ENCODE assay signal across 11 cellular contexts in genomic region chr19:40567750-40568494, GRCh38. TPM values are rescaled to one million over a fixed set of nuclear protein-coding genes. Genes with fewer than 3 reads are reported as not detected.
DNase-seq lines count a peak whose midpoint lies in the region; ATAC-seq and TF ChIP-seq lines count a peak whose summit lies in the region.
"Had no signal": no experiment of that assay in that cellular context is flagged by ENCODE, and none has a peak within 500 bp of the region (broad histone marks: within the 10 kb centered on the region; RNA-seq: fewer than 3 reads in every experiment).

No MANE protein-coding gene starts in this region.

- H3K27me3 Mint-ChIP-seq in activated CD8-positive, alpha-beta memory T cell treated with anti-CD3 and anti-CD28 coated beads, Interleukin-2, amount 10 ng/mL, durations not matched to agents 7 days and 5 days: peaks cover 42% of the 10 kb centered on the region

- no peak overlapping the region for H3K4me3 Mint-ChIP-seq in activated CD8-positive, alpha-beta memory T cell treated with anti-CD3 and anti-CD28 coated beads, Interleukin-2, amount 10 ng/mL, durations not matched to agents 7 days and 5 days

- WGBS in psoas muscle, 3 donors: 7 to 10% (median 9%) methylated on average over 60 to 70 of the region's 70 CpGs

- no peaks in the 10 kb centered on the region for H3K9me3 ChIP-seq in Peyer's patch
- H3K9me3 ChIP-seq in psoas muscle: no peaks in the 10 kb centered on the region

- TF ChIP-seq CTCF in Peyer's patch (IDR thresholded peaks at IDR 0.05) (no peak), fibroblast of pulmonary artery (IDR thresholded peaks at IDR 0.05; ENCODE audit: low read length, missing control alignments) (no peak), psoas muscle (IDR thresholded peaks at IDR 0.05) (no peak)

- H3K9me3 Mint-ChIP-seq in activated CD8-positive, alpha-beta memory T cell treated with anti-CD3 and anti-CD28 coated beads, Interleukin-2, amount 10 ng/mL, durations not matched to agents 7 days and 5 days (ENCODE audit: low read depth): no peaks in the 10 kb centered on the region

- ATAC-seq in psoas muscle: no peak
- no peak for ATAC-seq in activated CD8-positive, alpha-beta memory T cell treated with anti-CD3 and anti-CD28 coated beads, Interleukin-2, amount 10 ng/mL, durations not matched to agents 7 days and 5 days

- intact Hi-C loops in psoas muscle (cut with DNase I): no loop called here

- H3K27ac Mint-ChIP-seq in activated CD8-positive, alpha-beta memory T cell treated with anti-CD3 and anti-CD28 coated beads, Interleukin-2, amount 10 ng/mL, durations not matched to agents 7 days and 5 days: no peak overlapping the region

- H3K4me3 ChIP-seq in Peyer's patch (peak overlapping the region in 3 of 4 donors; percentile 28 to 35 (median 33)), fibroblast of pulmonary artery (replicated peaks; ENCODE audit: low read depth, low read length) (peak overlapping the region; percentile 21), psoas muscle (peak overlapping the region; percentile 58)

- TF ChIP-seq POLR2A in Peyer's patch (IDR thresholded peaks at IDR 0.05): no peak

- H3K27ac ChIP-seq in Peyer's patch: no peak overlapping the region
- no peak overlapping the region for H3K27ac ChIP-seq in psoas muscle

- no peaks in the 10 kb centered on the region for H3K36me3 ChIP-seq in Peyer's patch
- H3K36me3 ChIP-seq in psoas muscle (ENCODE audit: insufficient read depth in 1 of 2, low read depth in 1 of 2): no peaks in the 10 kb centered on the region

- DNase-seq in CD1c-positive myeloid dendritic cell (ENCODE audit: extremely low spot score) (peak; percentile 17), Peyer's patch (no peak), fibroblast of pulmonary artery (ENCODE audit: low read depth) (no peak), psoas muscle (no peak), NCI-H1417 treated with DMSO at 0.1 percent for 48 hours (lab: John Stamatoyannopoulos, UW) (no peak), HK-2 (ENCODE audit: unreplicated experiment) (no peak)
- DNase-seq in NK-92 treated with Interleukin-12 subunit alpha and Interleukin-12 subunit beta, amount 100 ng/mL, for 24 hours (lab: John Stamatoyannopoulos, UW): no peak
- no peak for DNase-seq in activated CD8-positive, alpha-beta memory T cell treated with anti-CD3 and anti-CD28 coated beads, Interleukin-2, amount 10 ng/mL, durations not matched to agents 7 days and 5 days
- DNase-seq: activated effector memory CD4-positive, alpha-beta T cell treated with anti-CD3 and anti-CD28 coated beads, Interleukin-2, amount 50 U/mL, for 16 hours; DMS153; erythroblast had no signal

- CTCF ChIA-PET in activated CD8-positive, alpha-beta memory T cell treated with anti-CD3 and anti-CD28 coated beads, Interleukin-2, amount 10 ng/mL, durations not matched to agents 7 days and 5 days (lab: Charles Lee): interaction anchor here (0.8 to 1.5 kb wide), 4 partner anchors 12 to 263 kb away, joined by 3 to 5 read pairs (median 3); no protein-coding TSS in a partner anchor

- H3K4me1 Mint-ChIP-seq in activated CD8-positive, alpha-beta memory T cell treated with anti-CD3 and anti-CD28 coated beads, Interleukin-2, amount 10 ng/mL, durations not matched to agents 7 days and 5 days: peaks cover 12% of the 10 kb centered on the region

- peaks cover 0 to 13% of the 10 kb centered on the region in 2 donors for H3K27me3 ChIP-seq in Peyer's patch
- H3K27me3 ChIP-seq in psoas muscle (ENCODE audit: insufficient read depth in 3 of 3, low read length in 2 of 3): peaks cover 0 to 53% (median 11%) of the 10 kb centered on the region in 3 donors

- H3K36me3 Mint-ChIP-seq in activated CD8-positive, alpha-beta memory T cell treated with anti-CD3 and anti-CD28 coated beads, Interleukin-2, amount 10 ng/mL, durations not matched to agents 7 days and 5 days: no peaks in the 10 kb centered on the region

- peaks cover 0 to 12% (median 6%) of the 10 kb centered on the region in 4 donors for H3K4me1 ChIP-seq in Peyer's patch
- peaks cover 7% of the 10 kb centered on the region for H3K4me1 ChIP-seq in psoas muscle

RNA-seq across cellular contexts. Expression of gene SHKBP1, which starts 8.8 kb away (rescaled TPM):
- total RNA-seq in Peyer's patch: 100 to 1,000 TPM in 2 of 4 donors, 10 to 100 TPM in 2; 73.4 to 121 (median 99.9) TPM
- 10 to 100 TPM; 12.4 to 17.4 (median 16.1) TPM for total RNA-seq in psoas muscle
- polyA plus RNA-seq in psoas muscle: 10 to 100 TPM; 14.0 to 21.7 (median 20.3) TPM
- total RNA-seq in activated CD8-positive, alpha-beta memory T cell treated with anti-CD3 and anti-CD28 coated beads, Interleukin-2, amount 10 ng/mL, durations not matched to agents 7 days and 5 days: 100 to 1,000 TPM; 135 to 153 TPM

RNA-seq across cellular contexts. Expression of gene LTBP4, which starts 33.2 kb away (rescaled TPM):
- 100 to 1,000 TPM; 164 to 484 (median 329) TPM for total RNA-seq in Peyer's patch
- total RNA-seq in psoas muscle: 10 to 100 TPM; 24.1 to 55.8 (median 44.0) TPM
- polyA plus RNA-seq in psoas muscle: 10 to 100 TPM; 16.0 to 23.8 (median 20.6) TPM
- total RNA-seq in activated CD8-positive, alpha-beta memory T cell treated with anti-CD3 and anti-CD28 coated beads, Interleukin-2, amount 10 ng/mL, durations not matched to agents 7 days and 5 days: 10 to 100 TPM; 42.8 to 75.9 TPM

Comparison
In these comparisons a context has a peak if more than half of its experiments do, and no peak if none do; other contexts are left out.
1. RNA of gene SHKBP1, which starts 8.8 kb away (total RNA-seq): 135 to 153 TPM in activated CD8-positive, alpha-beta memory T cell treated with anti-CD3 and anti-CD28 coated beads, Interleukin-2, amount 10 ng/mL, durations not matched to agents 7 days and 5 days and 73.4 to 121 TPM in Peyer's patch; 12.4 to 17.4 TPM in psoas muscle; every median in the first group is over 4 times any median in the second.
2. Peak in every context shown above with its lines, with median percentiles within 50 percentile points of each other: H3K4me3 ChIP-seq.